6 cellular contexts compared by ENCODE assay signal in the genomic region with DNA sequence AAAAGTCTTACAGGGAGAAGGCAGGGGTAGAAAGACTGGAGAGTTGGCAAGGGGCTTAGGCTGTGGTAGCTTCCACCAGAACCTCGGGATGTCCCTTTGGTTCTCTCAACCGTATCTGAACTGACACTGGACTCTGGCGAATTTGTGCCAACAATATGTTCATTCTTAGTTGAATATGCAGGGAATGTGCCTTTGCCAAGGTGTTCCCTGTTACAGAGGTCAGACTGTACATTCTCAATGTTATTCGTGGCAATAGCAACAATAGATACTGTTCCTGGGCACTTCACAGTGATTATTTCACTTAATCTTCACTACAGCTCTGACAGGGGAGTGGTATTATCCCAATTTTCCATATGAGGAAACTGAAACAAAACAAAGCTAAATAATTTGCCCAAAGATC.
"Had no signal": no experiment of that assay in that cellular context is flagged by ENCODE, and none has a peak within 500 bp of the region (broad histone marks: within the 10 kb centered on the region; RNA-seq: fewer than 3 reads in every experiment).

No MANE protein-coding gene starts in this region.

- H3K9ac ChIP-seq: GM23248 had no signal

- H3K27ac ChIP-seq: GM23248 had no signal

- H3K4me3 ChIP-seq: GM23248, K562 had no signal

- DNase-seq: GM23248, GOT3, H7, HCEC 1CT, IMR-90 had no signal

- H2AFZ ChIP-seq: GM23248 had no signal

- ATAC-seq: K562 had no signal
